ENCODE assay signal across 8 cellular contexts in the genomic region with DNA sequence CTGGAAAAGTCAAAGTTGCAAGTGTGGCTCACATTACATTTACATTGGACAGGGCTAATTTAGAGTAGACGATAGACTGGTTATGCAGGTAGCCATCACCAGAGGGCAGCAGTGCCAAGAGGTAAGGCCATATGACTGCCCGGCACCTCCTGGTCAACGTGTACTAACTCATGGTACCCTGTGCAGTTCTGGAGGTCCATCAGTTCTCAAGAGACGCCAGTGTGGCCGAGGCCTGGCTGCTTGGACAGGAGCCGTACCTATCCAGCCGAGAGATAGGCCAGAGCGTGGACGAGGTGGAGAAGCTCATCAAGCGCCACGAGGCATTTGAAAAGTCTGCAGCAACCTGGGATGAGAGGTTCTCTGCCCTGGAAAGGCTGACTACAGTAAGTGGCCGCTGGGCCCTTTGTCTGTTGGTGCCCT.
A peak's percentile ranks its signal among the peaks of the same experiment; 100 is the strongest.
DNase-seq lines count a peak whose midpoint lies in the region; ATAC-seq and TF ChIP-seq lines count a peak whose summit lies in the region.

No MANE protein-coding gene starts in this region.

- H3K9me3 Mint-ChIP-seq in chondrocyte (ENCODE audit: low read depth) (no peaks in the 10 kb centered on the region), mesothelial cell of epicardium (no peaks in the 10 kb centered on the region), type B pancreatic cell (no peaks in the 10 kb centered on the region)

- H3K27me3 Mint-ChIP-seq in T-helper 17 cell (no peaks in the 10 kb centered on the region), chondrocyte (ENCODE audit: low read depth) (no peaks in the 10 kb centered on the region), mesothelial cell of epicardium (ENCODE audit: low read depth) (no peaks in the 10 kb centered on the region), type B pancreatic cell (no peaks in the 10 kb centered on the region)

- ATAC-seq in HG03280 (IDR thresholded peaks at IDR 0.05; ENCODE audit: unreplicated experiment): peak; percentile 65
- peak; percentile 54 for ATAC-seq in T-helper 17 cell
- ATAC-seq in HG02571 (IDR thresholded peaks at IDR 0.05; ENCODE audit: unreplicated experiment): no peak

- H3K4me3 Mint-ChIP-seq in T-helper 17 cell (no peak overlapping the region), chondrocyte (ENCODE audit: unreplicated experiment) (no peak overlapping the region), mesothelial cell of epicardium (no peak overlapping the region), type B pancreatic cell (no peak overlapping the region)

- TF ChIP-seq CTCF in chondrocyte (IDR thresholded peaks at IDR 0.05) (peak; percentile 74), mesothelial cell of epicardium (IDR thresholded peaks at IDR 0.05; ENCODE audit: unreplicated experiment) (no peak), type B pancreatic cell (conservative IDR thresholded peaks at IDR 0.05) (peak; percentile 76)

- no peaks in the 10 kb centered on the region for H3K9me3 ChIP-seq in T-helper 17 cell (ENCODE audit: control insufficient read depth, low read length, poor library complexity, severe bottlenecking)

- no peak overlapping the region for H3K27ac Mint-ChIP-seq in T-helper 17 cell
- H3K27ac Mint-ChIP-seq in chondrocyte (ENCODE audit: unreplicated experiment): peak overlapping the region; percentile 74
- H3K27ac Mint-ChIP-seq in mesothelial cell of epicardium: peak overlapping the region; percentile 68
- peak overlapping the region; percentile 75 for H3K27ac Mint-ChIP-seq in type B pancreatic cell

- DNase-seq in NCI-H2227 (lab: John Stamatoyannopoulos, UW; ENCODE audit: unreplicated experiment): peak; percentile 43
- DNase-seq in NCI-H2227 treated with DMSO at 0.1 percent for 48 hours (lab: John Stamatoyannopoulos, UW): no peak
- DNase-seq in T-helper 17 cell: no peak
- no peak for DNase-seq in chondrocyte (ENCODE audit: low spot score)
- DNase-seq in mesothelial cell of epicardium (ENCODE audit: low spot score in 2 of 2, unreplicated experiment in 2 of 2): no peak
- DNase-seq in type B pancreatic cell (ENCODE audit: extremely low spot score, unreplicated experiment): no peak

- H3K4me1 Mint-ChIP-seq in T-helper 17 cell (peaks cover 7% of the 10 kb centered on the region), chondrocyte (ENCODE audit: low read depth) (peaks cover 15% of the 10 kb centered on the region), mesothelial cell of epicardium (peaks cover 3% of the 10 kb centered on the region), type B pancreatic cell (ENCODE audit: unreplicated experiment) (no peaks in the 10 kb centered on the region)

- peaks cover 15% of the 10 kb centered on the region for H3K36me3 Mint-ChIP-seq in T-helper 17 cell (ENCODE audit: low read depth)
- H3K36me3 Mint-ChIP-seq in chondrocyte (ENCODE audit: low read depth): peaks cover 59% of the 10 kb centered on the region
- peaks cover 50% of the 10 kb centered on the region for H3K36me3 Mint-ChIP-seq in mesothelial cell of epicardium
- H3K36me3 Mint-ChIP-seq in type B pancreatic cell: peaks cover 52% of the 10 kb centered on the region
